ENCODE assay signal across 12 cellular contexts in the genomic region with DNA sequence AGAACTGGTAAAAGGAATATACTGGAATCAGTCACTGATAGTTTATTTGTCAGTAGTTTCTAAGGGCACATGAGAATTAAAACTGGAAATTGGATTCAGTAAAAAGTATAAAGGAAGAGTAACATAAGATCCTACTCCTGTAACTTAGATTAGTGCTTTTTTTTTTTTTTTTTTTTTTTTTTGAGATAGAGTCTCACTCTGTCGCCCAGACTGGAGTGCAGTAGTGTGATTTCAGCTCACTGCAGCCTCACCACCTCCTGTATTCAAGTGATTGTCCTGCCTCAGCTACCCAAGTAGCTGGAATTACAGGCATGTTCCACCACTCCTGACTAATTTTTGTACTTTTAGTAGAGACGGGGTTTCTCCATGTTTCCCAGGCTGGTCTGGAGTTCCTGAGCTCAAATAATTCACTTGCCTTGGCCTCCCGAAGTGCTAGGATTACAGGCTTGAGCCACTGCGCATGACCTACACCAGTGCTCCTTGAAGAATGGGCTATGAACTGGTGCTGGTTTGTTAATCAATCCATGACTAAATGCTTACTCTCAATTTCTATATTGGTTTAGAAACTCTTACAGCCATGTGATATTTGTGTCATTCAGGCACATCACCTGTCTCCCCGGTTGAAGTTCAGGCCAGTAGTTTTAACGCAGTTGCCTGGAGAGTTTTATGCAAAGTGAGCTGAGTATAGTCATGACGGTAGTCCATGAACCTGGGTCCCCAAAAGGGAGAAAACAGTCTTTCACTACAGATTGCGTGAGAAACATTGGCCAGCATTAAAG.
DNase-seq lines count a peak whose midpoint lies in the region; ATAC-seq, FAIRE-seq and TF ChIP-seq lines count a peak whose summit lies in the region.
"Had no signal": no experiment of that assay in that cellular context is flagged by ENCODE, and none has a peak within 500 bp of the region (broad histone marks: within the 10 kb centered on the region; RNA-seq: fewer than 3 reads in every experiment).

No MANE protein-coding gene starts in this region.

- TF ChIP-seq CTCF in MM.1S (IDR thresholded peaks at IDR 0.05; ENCODE audit: low read length), result no peak

- peaks cover 34% of the 10 kb centered on the region for H3F3A ChIP-seq in MM.1S (ENCODE audit: insufficient read depth, low read length)

- DNase-seq in GM12891 (ENCODE audit: insufficient read length, low spot score) (no peak), MM.1S (peak; percentile 87), cerebellar nuclear complex (lab: John Stamatoyannopoulos, UW) (no peak), HTR-8/SVneo (ENCODE audit: insufficient read length, low spot score) (no peak), urothelium cell line (ENCODE audit: low spot score) (no peak)
- no peak for DNase-seq in activated CD4-positive, alpha-beta T cell treated with anti-CD3 and anti-CD28 coated beads, Interleukin-2, amount 10 ng/mL, durations not matched to agents 7 days and 5 days
- DNase-seq: activated T-cell treated with anti-CD3 and anti-CD28 coated beads, Interleukin-2, amount 50 U/mL, for 1 hour; CD4-positive, alpha-beta T cell; NCI-H2171 had no signal

- H3K9me3 Mint-ChIP-seq in activated CD4-positive, alpha-beta T cell treated with anti-CD3 and anti-CD28 coated beads, Interleukin-2, amount 10 ng/mL, durations not matched to agents 7 days and 5 days, result no peaks in the 10 kb centered on the region
- H3K9me3 Mint-ChIP-seq: CD4-positive, alpha-beta T cell; nephron had no signal

- no peak overlapping the region; the same call in 1 of the 2 replicates for H2AFZ ChIP-seq in MM.1S (ENCODE audit: low read length)

- H3K9me3 ChIP-seq in MM.1S (replicated peaks; ENCODE audit: insufficient read depth, low read length), result no peaks in the 10 kb centered on the region

- H3K4me2 ChIP-seq in MM.1S (ENCODE audit: low read depth, low read length), result peak overlapping the region; percentile 75

- H4K20me1 ChIP-seq in MM.1S (ENCODE audit: insufficient read depth, low read length), result no peaks in the 10 kb centered on the region

- FAIRE-seq in GM12891 (lab: Jason Lieb, UNC) (peak; percentile 95), HTR-8/SVneo (lab: Jason Lieb, UNC) (no peak), urothelium cell line (lab: Jason Lieb, UNC) (no peak)

- no peak overlapping the region for H3K27ac Mint-ChIP-seq in activated CD4-positive, alpha-beta T cell treated with anti-CD3 and anti-CD28 coated beads, Interleukin-2, amount 10 ng/mL, durations not matched to agents 7 days and 5 days
- H3K27ac Mint-ChIP-seq: CD4-positive, alpha-beta T cell; nephron had no signal

- 0 out of 2 replicates have a peak, but pooled peaks cover 3% of the 10 kb centered on the region for H3K79me2 ChIP-seq in MM.1S (ENCODE audit: low read length)

- H3K36me3 Mint-ChIP-seq in activated CD4-positive, alpha-beta T cell treated with anti-CD3 and anti-CD28 coated beads, Interleukin-2, amount 10 ng/mL, durations not matched to agents 7 days and 5 days (ENCODE audit: low read depth), result peaks cover 17% of the 10 kb centered on the region

- H3K9me2 ChIP-seq in MM.1S (replicated peaks; ENCODE audit: insufficient read depth, low read length), result no peaks in the 10 kb centered on the region

- peak overlapping the region; percentile 38 for H3K4me3 ChIP-seq in MM.1S (ENCODE audit: low read length)

- H3K36me3 ChIP-seq in MM.1S (replicated peaks; ENCODE audit: insufficient read depth, low read length), result no peaks in the 10 kb centered on the region

- H3K4me3 Mint-ChIP-seq in activated CD4-positive, alpha-beta T cell treated with anti-CD3 and anti-CD28 coated beads, Interleukin-2, amount 10 ng/mL, durations not matched to agents 7 days and 5 days, result no peak overlapping the region
- H3K4me3 Mint-ChIP-seq: CD4-positive, alpha-beta T cell; nephron had no signal

- CTCF ChIA-PET in activated CD4-positive, alpha-beta T cell treated with anti-CD3 and anti-CD28 coated beads, Interleukin-2, amount 10 ng/mL, durations not matched to agents 7 days and 5 days (lab: Charles Lee), result no interaction called here

- ATAC-seq in GM19351 (IDR thresholded peaks at IDR 0.05; ENCODE audit: unreplicated experiment), result peak; percentile 98
- ATAC-seq in HG02884 (IDR thresholded peaks at IDR 0.05; ENCODE audit: unreplicated experiment), result peak; percentile 98

- no peaks in the 10 kb centered on the region for H3K27me3 Mint-ChIP-seq in activated CD4-positive, alpha-beta T cell treated with anti-CD3 and anti-CD28 coated beads, Interleukin-2, amount 10 ng/mL, durations not matched to agents 7 days and 5 days
- H3K27me3 Mint-ChIP-seq: CD4-positive, alpha-beta T cell had no signal

- H3K4me1 ChIP-seq in MM.1S (ENCODE audit: low read length), result peaks cover 16% of the 10 kb centered on the region

- H3K4me1 Mint-ChIP-seq in activated CD4-positive, alpha-beta T cell treated with anti-CD3 and anti-CD28 coated beads, Interleukin-2, amount 10 ng/mL, durations not matched to agents 7 days and 5 days, result peaks cover 6% of the 10 kb centered on the region

- H3K27me3 ChIP-seq in MM.1S (replicated peaks; ENCODE audit: insufficient read depth, low read length), result no peaks in the 10 kb centered on the region

- H3K9ac ChIP-seq in MM.1S (ENCODE audit: low read length), result peak overlapping the region; percentile 63

- POLR2A ChIA-PET in activated CD4-positive, alpha-beta T cell treated with anti-CD3 and anti-CD28 coated beads, Interleukin-2, amount 10 ng/mL, durations not matched to agents 7 days and 5 days (lab: Charles Lee), result no interaction called here

- peak; percentile 65 for TF ChIP-seq POLR2A in GM12891 (IDR thresholded peaks at IDR 0.05; ENCODE audit: low read depth, low read length)

- H3K27ac ChIP-seq in MM.1S (ENCODE audit: low read length), result peak overlapping the region; percentile 88

TF ChIP-seq in GM12891, 5 proteins besides CTCF, POLR2A, EP300 and RAD21:
- TF ChIP-seq PAX5 (IDR thresholded peaks at IDR 0.05; ENCODE audit: insufficient read depth, low read length, severe bottlenecking), result no peak
- 0 out of 2 replicates have a peak, but pooled peaks have one; percentile 52 for TF ChIP-seq POLR2AphosphoS5 (IDR thresholded peaks at IDR 0.05; ENCODE audit: low read depth, low read length)
- peak; percentile 97 for TF ChIP-seq POU2F2 (IDR thresholded peaks at IDR 0.05; ENCODE audit: low read depth, low read length)
